Comparison of ENCODE assay signal across 11 cellular contexts in genomic region chr2:222862915-222863544, GRCh38. TPM values are rescaled to one million over a fixed set of nuclear protein-coding genes. Genes with fewer than 3 reads are reported as not detected.
A peak's percentile ranks its signal among the peaks of the same experiment; 100 is the strongest.
DNase-seq lines count a peak whose midpoint lies in the region; ATAC-seq and TF ChIP-seq lines count a peak whose summit lies in the region.
"Had no signal": no experiment of that assay in that cellular context is flagged by ENCODE, and none has a peak within 500 bp of the region (broad histone marks: within the 10 kb centered on the region; RNA-seq: fewer than 3 reads in every experiment).

No MANE protein-coding gene starts in this region.

- H4K8ac ChIP-seq in mesendoderm (ENCODE audit: low read depth, low read length): no peak overlapping the region

- H3K4me3 ChIP-seq in BJ (ENCODE audit: low read depth, low read length) (peak overlapping the region; percentile 93), MM.1S (ENCODE audit: low read length) (no peak overlapping the region), mesendoderm (ENCODE audit: low read length) (no peak overlapping the region)

- no peak overlapping the region for H2AFZ ChIP-seq in MM.1S (ENCODE audit: low read length)

- H2BK15ac ChIP-seq in mesendoderm (replicated peaks; ENCODE audit: low read depth): no peak overlapping the region

- H3K4me1 ChIP-seq in MM.1S (ENCODE audit: low read length) (peaks cover 32% of the 10 kb centered on the region), mesendoderm (ENCODE audit: control insufficient read depth, low read depth, low read length) (peaks cover 7% of the 10 kb centered on the region)

- H4K20me1 ChIP-seq in MM.1S (ENCODE audit: insufficient read depth, low read length): peaks cover 27% of the 10 kb centered on the region; the same call in 1 of the 2 replicates

- ATAC-seq in HG02763 (IDR thresholded peaks at IDR 0.05; ENCODE audit: unreplicated experiment): no peak

- no peak overlapping the region for H2BK5ac ChIP-seq in mesendoderm (ENCODE audit: low read length)

- POLR2A ChIA-PET in BJ (lab: Charles Lee): no interaction called here

- H3K9me3 ChIP-seq in MM.1S (replicated peaks; ENCODE audit: insufficient read depth, low read length): no peaks in the 10 kb centered on the region
- H3K9me3 ChIP-seq: pancreas had no signal

- WGBS in mesendoderm (ENCODE audit: extremely low coverage, insufficient coverage, low lambda C conversion rate): 100% methylated on average over 2 of the region's 6 CpGs

- H2AK5ac ChIP-seq in mesendoderm (ENCODE audit: low read length): no peak overlapping the region

- H3K18ac ChIP-seq in mesendoderm (ENCODE audit: low read length): no peak overlapping the region

- H3K4me2 ChIP-seq in MM.1S (ENCODE audit: low read depth, low read length) (peak overlapping the region; percentile 74; the same call in 1 of the 2 replicates), mesendoderm (ENCODE audit: low read length) (no peak overlapping the region)

- CTCF ChIA-PET in BJ (lab: Yijun Ruan, JAX): interaction anchor here (0.9 to 6.7 kb wide), 8 partner anchors 12 to 172 kb away, joined by 3 to 46 read pairs (median 4); no protein-coding TSS in a partner anchor

- H3F3A ChIP-seq in MM.1S (ENCODE audit: insufficient read depth, low read length): no peaks in the 10 kb centered on the region

- no peak overlapping the region for H3K56ac ChIP-seq in mesendoderm (ENCODE audit: low read length)

- no peak overlapping the region for H2BK120ac ChIP-seq in mesendoderm (ENCODE audit: low read depth, low read length)

- H4K5ac ChIP-seq in mesendoderm (ENCODE audit: low read length): no peak overlapping the region

- peaks cover 7% of the 10 kb centered on the region for H3K79me1 ChIP-seq in mesendoderm (ENCODE audit: low read length)

- no peak overlapping the region for H3K23ac ChIP-seq in mesendoderm (ENCODE audit: low read length)

- H3K27ac ChIP-seq in MM.1S (ENCODE audit: low read length) (no peak overlapping the region), mesendoderm (ENCODE audit: low read depth, low read length) (no peak overlapping the region)

- no peaks in the 10 kb centered on the region for H3K9me2 ChIP-seq in MM.1S (replicated peaks; ENCODE audit: insufficient read depth, low read length)

- no peaks in the 10 kb centered on the region for H3K27me3 ChIP-seq in BJ (ENCODE audit: control insufficient read depth, insufficient read depth, low read length)
- H3K27me3 ChIP-seq in MM.1S (replicated peaks; ENCODE audit: insufficient read depth, low read length): no peaks in the 10 kb centered on the region
- no peaks in the 10 kb centered on the region for H3K27me3 ChIP-seq in mesendoderm (ENCODE audit: insufficient read depth, low read length, poor library complexity)
- H3K27me3 ChIP-seq: pancreas had no signal

- H3K9ac ChIP-seq in MM.1S (ENCODE audit: low read length) (no peak overlapping the region), mesendoderm (ENCODE audit: low read length) (peak overlapping the region; percentile 96)

- DNase-seq in BJ (ENCODE audit: low read depth) (no peak), MM.1S (no peak), dedifferentiated amniotic fluid mesenchymal stem cell (ENCODE audit: extremely low spot score) (peak; percentile 58), mesendoderm (no peak), activated gamma-delta T cell treated with Interleukin-2 at 50 U/mL for 16 hours (no peak), mesenteric fat pad (ENCODE audit: low spot score) (no peak)
- no peak for DNase-seq in NK-92 treated with Interleukin-12 subunit alpha and Interleukin-12 subunit beta, amount 100 ng/mL, for 24 hours (lab: John Stamatoyannopoulos, UW)
- DNase-seq: activated CD4-positive, alpha-beta memory T cell treated with anti-CD3 and anti-CD28 coated beads for 36 hours; CD8-positive, alpha-beta memory T cell; pancreas had no signal

- no peak overlapping the region for H3K4ac ChIP-seq in mesendoderm (ENCODE audit: low read depth, low read length)

- TF ChIP-seq CTCF in BJ (IDR thresholded peaks at IDR 0.05; ENCODE audit: insufficient read depth, low read depth, low read length): no peak
- no peak for TF ChIP-seq CTCF in MM.1S (IDR thresholded peaks at IDR 0.05; ENCODE audit: low read length)

- peaks cover 64% of the 10 kb centered on the region for H3K79me2 ChIP-seq in MM.1S (ENCODE audit: low read length)
- peaks cover 61% of the 10 kb centered on the region for H3K79me2 ChIP-seq in mesendoderm (ENCODE audit: control insufficient read depth, insufficient read depth, low read length)

- H3K36me3 ChIP-seq in BJ (ENCODE audit: control insufficient read depth, insufficient read depth, low read length) (no peaks in the 10 kb centered on the region), MM.1S (replicated peaks; ENCODE audit: insufficient read depth, low read length) (no peaks in the 10 kb centered on the region), mesendoderm (ENCODE audit: control insufficient read depth, insufficient read depth, low read length) (no peaks in the 10 kb centered on the region)
- H3K36me3 ChIP-seq: pancreas had no signal

RNA-seq across cellular contexts. Expression of gene ACSL3, which starts 2.2 kb away (rescaled TPM):
- polyA plus RNA-seq in BJ (2011; rRNA removed): 46.3 and 56.8 TPM in 2 replicates
- 43.6 and 51.9 TPM in 2 replicates for polyA minus RNA-seq in BJ (2011; rRNA and poly(A)+ RNA removed)
- 81.5 TPM for polyA plus RNA-seq in mesendoderm (2013, experiment 1 of 2)
- polyA plus RNA-seq in mesendoderm (2013, experiment 2 of 2): 84.2 TPM
- 58.7 TPM for total RNA-seq in mesenteric fat pad
